10 cellular contexts compared by ENCODE assay signal in the genomic region with DNA sequence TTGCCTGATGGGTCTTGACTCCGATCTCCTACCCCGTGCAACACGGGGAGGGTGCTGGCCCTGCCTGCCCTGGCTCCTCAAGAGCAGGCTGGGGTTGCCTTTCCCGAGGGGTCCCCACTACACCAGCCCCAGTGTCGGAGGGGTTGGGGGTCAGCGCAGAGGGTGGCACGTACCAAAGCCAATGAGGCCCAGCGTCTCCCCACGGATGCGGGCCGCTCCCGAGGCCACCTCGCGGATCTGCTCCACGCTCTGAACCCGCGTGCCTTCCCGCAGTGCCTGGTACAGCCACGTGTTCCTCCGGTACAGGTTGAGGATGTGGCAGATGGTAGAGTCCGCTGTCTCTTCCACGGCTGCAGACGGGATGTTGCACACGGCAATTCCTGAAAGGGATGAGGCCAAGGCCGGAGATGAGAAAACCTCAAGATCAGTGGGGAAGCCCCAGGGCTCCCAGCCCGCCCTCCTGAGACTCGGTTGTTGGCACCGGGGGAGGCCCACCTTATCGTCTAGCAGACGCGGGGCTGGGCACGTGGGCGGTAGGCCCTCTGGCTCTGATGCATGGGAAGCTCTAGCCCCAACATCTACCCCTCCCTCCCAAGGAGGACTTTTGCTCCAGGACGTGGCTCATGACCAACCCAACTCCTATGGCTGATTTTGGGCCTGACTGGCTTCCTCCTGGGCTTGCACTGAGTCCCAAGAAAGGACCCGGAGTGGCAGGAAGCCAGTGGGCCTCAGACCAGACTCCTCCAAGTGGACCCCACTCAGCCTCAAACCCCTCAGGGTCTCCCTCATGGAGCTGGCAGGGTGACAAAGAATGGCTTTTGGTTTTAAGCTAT. TPM values are rescaled to one million over a fixed set of nuclear protein-coding genes. Genes with fewer than 3 reads are reported as not detected.
DNase-seq lines count a peak whose midpoint lies in the region; ATAC-seq and TF ChIP-seq lines count a peak whose summit lies in the region.
"Had no signal": no experiment of that assay in that cellular context is flagged by ENCODE, and none has a peak within 500 bp of the region (broad histone marks: within the 10 kb centered on the region; RNA-seq: fewer than 3 reads in every experiment).

No MANE protein-coding gene starts in this region.

- H3K27ac ChIP-seq in GM23248 (peak overlapping the region; percentile 71; the same call in 1 of the 2 replicates), spleen (peak overlapping the region in 2 of 8 donors; percentile 49 to 65)
- H3K27ac ChIP-seq: C4-2B had no signal

- H3K9ac ChIP-seq in GM23248, result no peak overlapping the region

- no peak for TF ChIP-seq CTCF in WTC11 (IDR thresholded peaks at IDR 0.05)
- TF ChIP-seq CTCF in spleen (IDR thresholded peaks at IDR 0.05 in 8 of 11, conservative IDR thresholded peaks at IDR 0.05 in 3 of 11), result no peak

- intact Hi-C loops in spleen (cut with DNase I; ENCODE audit: low total_unique reads), result no loop called here

- H4K20me1 ChIP-seq in GM23248 (ENCODE audit: insufficient read depth), result no peaks in the 10 kb centered on the region

- peaks cover 32% of the 10 kb centered on the region for H3K79me2 ChIP-seq in GM23248 (ENCODE audit: insufficient read depth)

- H3K9me2 ChIP-seq in GM23248 (ENCODE audit: insufficient read depth), result no peaks in the 10 kb centered on the region

- H3K4me3 ChIP-seq in GM23248 (no peak overlapping the region), spleen (no peak overlapping the region)

- ATAC-seq in WTC11, result no peak

- peaks cover 8% of the 10 kb centered on the region for H3K4me1 ChIP-seq in GM23248 (ENCODE audit: insufficient read depth)
- H3K4me1 ChIP-seq in spleen, result peaks cover 0 to 47% (median 21%) of the 10 kb centered on the region in 6 donors

- H3K4me2 ChIP-seq in GM23248 (ENCODE audit: unreplicated experiment), result no peak overlapping the region

- TF ChIP-seq POLR2A in spleen (IDR thresholded peaks at IDR 0.05), result no peak

- H3K27me3 Mint-ChIP-seq in WTC11 (ENCODE audit: low read depth), result no peaks in the 10 kb centered on the region

- H3K36me3 Mint-ChIP-seq in WTC11, result peaks cover 60% of the 10 kb centered on the region

- in situ Hi-C loops in GM23248 (cut with MboI), result no loop called here

- no peaks in the 10 kb centered on the region for H3K4me1 Mint-ChIP-seq in WTC11

- H3K27me3 ChIP-seq in GM23248 (replicated peaks; ENCODE audit: insufficient read depth) (no peaks in the 10 kb centered on the region), spleen (replicated peaks in 1 of 7) (no peaks in the 10 kb centered on the region)

- DNase-seq in GM23248, result no peak
- DNase-seq in WTC11 (ENCODE audit: low spot score), result no peak
- DNase-seq in islet precursor cell, result peak; percentile 44
- peak; percentile 66 for DNase-seq in spleen
- DNase-seq in SW480 (ENCODE audit: low spot score), result no peak
- no peak for DNase-seq in UCSD-AML1 (lab: John Stamatoyannopoulos, UW; ENCODE audit: unreplicated experiment)
- DNase-seq in CD1c-positive myeloid dendritic cell (ENCODE audit: extremely low spot score), result no peak
- DNase-seq: NCI-H345; stimulated activated CD4-positive, alpha-beta T cell treated with anti-CD3 and anti-CD28 coated beads, Interleukin-2, amount 100 ng/mL, for 48 hours had no signal

- H3K36me3 ChIP-seq in GM23248 (ENCODE audit: low read depth) (peaks cover 19% of the 10 kb centered on the region; the same call in 1 of the 2 replicates), spleen (peaks cover 0 to 100% (median 52%) of the 10 kb centered on the region in 6 donors)

- no peak overlapping the region for H3K4me3 Mint-ChIP-seq in WTC11

- POLR2A ChIA-PET in WTC11 (lab: Charles Lee), result no interaction called here

- WGBS in GM23248 (ENCODE audit: low coverage in 1 of 2, low lambda C conversion rate in 2 of 2, missing lambda C conversion rate in 2 of 2), 2 experiments, result 88 to 94% methylated on average over 35 of the region's 35 CpGs
- 81 to 91% (median 87%) methylated on average over 10 to 35 of the region's 35 CpGs for WGBS in spleen, 5 donors

- peaks cover 17% of the 10 kb centered on the region for H3F3A ChIP-seq in GM23248 (ENCODE audit: insufficient read depth)

- no peaks in the 10 kb centered on the region for H3K9me3 ChIP-seq in GM23248 (ENCODE audit: low read depth)
- no peaks in the 10 kb centered on the region for H3K9me3 ChIP-seq in spleen

- H2AFZ ChIP-seq in GM23248, result no peak overlapping the region

- H3K9me3 Mint-ChIP-seq in WTC11, result no peaks in the 10 kb centered on the region

- peak overlapping the region; percentile 68; the same call in 1 of the 2 replicates for H3K27ac Mint-ChIP-seq in WTC11

- CTCF ChIA-PET in WTC11 (lab: Charles Lee), result no interaction called here

TF ChIP-seq in WTC11, 78 proteins besides CTCF, POLR2A, EP300 and RAD21:
- TF ChIP-seq GABPB1 (CRISPR knock-in tag; IDR thresholded peaks at IDR 0.05), result no peak
- TF ChIP-seq TEAD1 (CRISPR knock-in tag; IDR thresholded peaks at IDR 0.05), result no peak
- no peak for TF ChIP-seq ERG (CRISPR knock-in tag; IDR thresholded peaks at IDR 0.05)
- no peak for TF ChIP-seq NFE2L1 (CRISPR knock-in tag; IDR thresholded peaks at IDR 0.05)

RNA-seq across cellular contexts. Expression of gene ZRANB1, which starts 56.1 kb away (rescaled TPM):
- total RNA-seq in GM23248 (2014; rRNA removed; shearing (Covaris generic)), result 21.9 and 36.5 TPM in 2 replicates
- 6.0 and 6.6 TPM in 2 replicates for polyA plus RNA-seq in GM23248 (2016; fragmentation: Nextera tagmentation; extraction: Ambion mirVana)
- total RNA-seq in WTC11 (2021), result 13.9 to 15.9 TPM (median 15.3 TPM) in 3 replicates
- 10 to 100 TPM; 16.1 to 28.8 (median 20.3) TPM for total RNA-seq in spleen
- polyA plus RNA-seq in spleen, result 1 to 10 TPM; 5.0 to 8.0 (median 5.3) TPM

Comparison
In these comparisons a context has a peak if more than half of its experiments do, and no peak if none do; other contexts are left out.
1. DNase-seq: peak in islet precursor cell (single experiment) and spleen (single experiment); none in GM23248 (single experiment), WTC11 (single experiment), SW480 (single experiment), UCSD-AML1 (single experiment) and CD1c-positive myeloid dendritic cell (single experiment).